Comparison of ENCODE assay signal across 2 cellular contexts in the genomic region with DNA sequence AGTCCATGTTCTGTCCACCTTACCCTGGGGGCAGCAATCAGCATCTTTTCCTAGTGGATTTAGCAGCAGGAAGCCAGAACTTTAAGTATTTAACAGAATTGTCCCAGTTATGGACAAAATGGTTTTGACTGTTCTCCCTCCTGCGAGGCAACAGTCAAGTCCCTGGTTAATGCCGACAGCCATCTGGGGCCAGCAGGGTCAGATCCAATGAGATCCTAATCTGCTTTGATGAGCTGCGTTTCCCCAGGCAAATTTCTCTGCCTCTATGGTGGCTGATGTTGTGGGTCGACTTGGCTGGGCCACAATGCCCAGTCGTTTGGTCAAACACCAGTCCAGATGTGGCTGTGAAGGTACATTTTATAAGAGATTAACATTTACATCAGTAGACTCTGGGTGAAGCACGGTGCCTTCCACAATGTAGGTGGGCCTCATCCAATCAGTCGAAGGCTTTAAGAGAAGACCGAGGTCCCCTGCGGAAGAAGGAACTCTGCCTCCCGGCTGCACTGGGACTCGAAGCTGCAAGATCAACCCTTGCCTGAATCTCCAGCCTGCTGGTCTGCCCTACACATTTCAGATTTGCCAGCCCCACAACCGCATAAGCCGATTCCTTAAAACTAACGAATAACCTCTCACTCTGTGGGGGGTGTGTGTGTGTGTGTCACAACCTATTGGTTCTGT.
TF ChIP-seq lines count a peak whose summit lies in the region.

No MANE protein-coding gene starts in this region.

TF ChIP-seq in SK-N-SH, 30 proteins besides CTCF, POLR2A, EP300 and RAD21 (continued from another document):
- no peak for TF ChIP-seq ZBTB33 (IDR thresholded peaks at IDR 0.05; ENCODE audit: borderline replicate concordance, low read depth)
- TF ChIP-seq, protein P1, sequence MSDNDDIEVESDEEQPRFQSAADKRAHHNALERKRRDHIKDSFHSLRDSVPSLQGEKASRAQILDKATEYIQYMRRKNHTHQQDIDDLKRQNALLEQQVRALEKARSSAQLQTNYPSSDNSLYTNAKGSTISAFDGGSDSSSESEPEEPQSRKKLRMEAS (IDR thresholded peaks at IDR 0.05; ENCODE audit: low read depth): no peak

TF ChIP-seq in SK-N-SH treated with all-trans-retinoic acid at 6 μM for 48 hours, 23 proteins besides CTCF, POLR2A, EP300 and RAD21 (continued from another document):
- TF ChIP-seq, protein P2, sequence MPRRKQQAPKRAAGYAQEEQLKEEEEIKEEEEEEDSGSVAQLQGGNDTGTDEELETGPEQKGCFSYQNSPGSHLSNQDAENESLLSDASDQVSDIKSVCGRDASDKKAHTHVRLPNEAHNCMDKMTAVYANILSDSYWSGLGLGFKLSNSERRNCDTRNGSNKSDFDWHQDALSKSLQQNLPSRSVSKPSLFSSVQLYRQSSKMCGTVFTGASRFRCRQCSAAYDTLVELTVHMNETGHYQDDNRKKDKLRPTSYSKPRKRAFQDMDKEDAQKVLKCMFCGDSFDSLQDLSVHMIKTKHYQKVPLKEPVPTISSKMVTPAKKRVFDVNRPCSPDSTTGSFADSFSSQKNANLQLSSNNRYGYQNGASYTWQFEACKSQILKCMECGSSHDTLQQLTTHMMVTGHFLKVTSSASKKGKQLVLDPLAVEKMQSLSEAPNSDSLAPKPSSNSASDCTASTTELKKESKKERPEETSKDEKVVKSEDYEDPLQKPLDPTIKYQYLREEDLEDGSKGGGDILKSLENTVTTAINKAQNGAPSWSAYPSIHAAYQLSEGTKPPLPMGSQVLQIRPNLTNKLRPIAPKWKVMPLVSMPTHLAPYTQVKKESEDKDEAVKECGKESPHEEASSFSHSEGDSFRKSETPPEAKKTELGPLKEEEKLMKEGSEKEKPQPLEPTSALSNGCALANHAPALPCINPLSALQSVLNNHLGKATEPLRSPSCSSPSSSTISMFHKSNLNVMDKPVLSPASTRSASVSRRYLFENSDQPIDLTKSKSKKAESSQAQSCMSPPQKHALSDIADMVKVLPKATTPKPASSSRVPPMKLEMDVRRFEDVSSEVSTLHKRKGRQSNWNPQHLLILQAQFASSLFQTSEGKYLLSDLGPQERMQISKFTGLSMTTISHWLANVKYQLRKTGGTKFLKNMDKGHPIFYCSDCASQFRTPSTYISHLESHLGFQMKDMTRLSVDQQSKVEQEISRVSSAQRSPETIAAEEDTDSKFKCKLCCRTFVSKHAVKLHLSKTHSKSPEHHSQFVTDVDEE (CRISPR knock-in tag; IDR thresholded peaks at IDR 0.05): no peak
- TF ChIP-seq ZNF70 (CRISPR knock-in tag; IDR thresholded peaks at IDR 0.05): no peak
